ENCODE assay signal across 14 cellular contexts in the genomic region with DNA sequence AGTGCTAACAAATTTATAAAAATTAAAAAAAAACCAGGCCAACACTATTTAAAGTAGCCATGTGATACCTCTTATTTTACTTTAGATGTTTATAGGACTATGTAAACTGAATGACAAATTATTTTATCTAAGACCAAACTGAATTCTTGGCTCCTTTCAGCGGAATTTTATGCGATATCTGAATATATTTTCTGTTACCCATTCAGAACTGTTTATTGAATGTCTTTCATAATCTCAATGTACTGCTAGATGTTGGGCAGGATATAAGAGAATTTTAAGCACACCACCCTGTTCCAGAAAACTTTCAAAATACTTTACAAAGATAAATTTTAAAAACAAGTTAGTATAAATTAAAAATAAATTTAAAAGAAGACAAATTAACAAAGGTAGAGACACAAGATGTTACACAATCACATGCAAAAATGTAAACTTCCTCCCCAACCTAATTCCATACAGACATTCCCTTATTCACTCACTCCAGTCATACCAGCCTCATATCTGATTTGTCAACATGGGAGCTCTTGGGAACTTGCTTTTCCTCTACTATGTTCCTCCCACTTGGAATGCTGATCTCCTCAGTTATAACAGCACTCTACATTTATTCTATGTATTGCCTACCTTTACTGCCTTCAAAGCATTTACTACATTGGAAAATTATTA.
A peak's percentile ranks its signal among the peaks of the same experiment; 100 is the strongest.
DNase-seq lines count a peak whose midpoint lies in the region; TF ChIP-seq lines count a peak whose summit lies in the region.
"Had no signal": no experiment of that assay in that cellular context is flagged by ENCODE, and none has a peak within 500 bp of the region (broad histone marks: within the 10 kb centered on the region; RNA-seq: fewer than 3 reads in every experiment).

No MANE protein-coding gene starts in this region.

- in situ Hi-C loops in GM23248 (cut with MboI), result no loop called here

- 98 to 99% methylated on average over 2 of the region's 2 CpGs for WGBS in GM23248 (ENCODE audit: low coverage in 1 of 2, low lambda C conversion rate in 2 of 2, missing lambda C conversion rate in 2 of 2), 2 experiments

- no peak overlapping the region for H3K4me3 ChIP-seq in GM23248
- no peak overlapping the region for H3K4me3 ChIP-seq in epithelial cell of esophagus (ENCODE audit: low read length)
- no peak overlapping the region for H3K4me3 ChIP-seq in MM.1S (ENCODE audit: low read length)
- H3K4me3 ChIP-seq: A549, HAP-1 had no signal

- no peaks in the 10 kb centered on the region for H3K9me3 ChIP-seq in GM23248 (ENCODE audit: low read depth)
- no peaks in the 10 kb centered on the region for H3K9me3 ChIP-seq in MM.1S (replicated peaks; ENCODE audit: insufficient read depth, low read length)
- H3K9me3 ChIP-seq: A549, HAP-1 had no signal

- H2AFZ ChIP-seq in GM23248 (no peak overlapping the region), MM.1S (ENCODE audit: low read length) (no peak overlapping the region)

- H3F3A ChIP-seq in GM23248 (ENCODE audit: insufficient read depth) (no peaks in the 10 kb centered on the region), MM.1S (ENCODE audit: insufficient read depth, low read length) (no peaks in the 10 kb centered on the region)

- H3K27ac ChIP-seq in GM23248 (no peak overlapping the region), MM.1S (ENCODE audit: low read length) (no peak overlapping the region)
- H3K27ac ChIP-seq: A549 had no signal

- no peaks in the 10 kb centered on the region for H3K9me2 ChIP-seq in GM23248 (ENCODE audit: insufficient read depth)
- H3K9me2 ChIP-seq in MM.1S (replicated peaks; ENCODE audit: insufficient read depth, low read length), result no peaks in the 10 kb centered on the region

- H3K27me3 ChIP-seq in GM23248 (replicated peaks; ENCODE audit: insufficient read depth) (no peaks in the 10 kb centered on the region), MM.1S (replicated peaks; ENCODE audit: insufficient read depth, low read length) (no peaks in the 10 kb centered on the region)

- DNase-seq in GM23248 (no peak), NCI-H226 (peak; percentile 26), epithelial cell of esophagus (ENCODE audit: low read depth) (peak; percentile 33), OCI-M1 (lab: John Stamatoyannopoulos, UW) (no peak), MM.1S (no peak), retina (no peak)
- DNase-seq: CD8-positive, alpha-beta T cell; COR-L47; DMS153; DMS79 treated with DMSO at 0.1 percent for 48 hours; GDM1; HFFc6 had no signal

- H4K20me1 ChIP-seq in GM23248 (ENCODE audit: insufficient read depth) (no peaks in the 10 kb centered on the region), MM.1S (ENCODE audit: insufficient read depth, low read length) (no peaks in the 10 kb centered on the region)

- H3K9ac ChIP-seq in GM23248, result no peak overlapping the region
- no peak overlapping the region for H3K9ac ChIP-seq in MM.1S (ENCODE audit: low read length)

- H3K4me1 ChIP-seq in GM23248 (ENCODE audit: insufficient read depth) (peaks cover 8% of the 10 kb centered on the region; the same call in 1 of the 2 replicates), MM.1S (ENCODE audit: low read length) (no peaks in the 10 kb centered on the region)
- H3K4me1 ChIP-seq: A549, HAP-1 had no signal

- no peaks in the 10 kb centered on the region for H3K79me2 ChIP-seq in GM23248 (ENCODE audit: insufficient read depth)
- H3K79me2 ChIP-seq in MM.1S (ENCODE audit: low read length), result no peaks in the 10 kb centered on the region

- H3K4me2 ChIP-seq in GM23248 (ENCODE audit: unreplicated experiment) (peak overlapping the region; percentile 24), MM.1S (ENCODE audit: low read depth, low read length) (no peak overlapping the region)
- H3K4me2 ChIP-seq: A549 had no signal

- no peak for TF ChIP-seq CTCF in epithelial cell of esophagus (IDR thresholded peaks at IDR 0.05; ENCODE audit: insufficient read depth, low read depth, low read length, missing control alignments)
- TF ChIP-seq CTCF in MM.1S (IDR thresholded peaks at IDR 0.05; ENCODE audit: low read length), result no peak

- no peaks in the 10 kb centered on the region for H3K36me3 ChIP-seq in GM23248 (ENCODE audit: low read depth)
- no peaks in the 10 kb centered on the region for H3K36me3 ChIP-seq in MM.1S (replicated peaks; ENCODE audit: insufficient read depth, low read length)
- H3K36me3 ChIP-seq: HAP-1 had no signal

Comparison
In these comparisons a context has a peak if more than half of its experiments do, and no peak if none do; other contexts are left out.
1. DNase-seq: peak in NCI-H226 (single experiment) and epithelial cell of esophagus (single experiment); none in GM23248 (single experiment), OCI-M1 (single experiment), MM.1S (single experiment) and retina (single experiment).